Comparison of ENCODE assay signal across 8 cellular contexts in genomic region chr21:36385909-36386642, GRCh38. TPM values are rescaled to one million over a fixed set of nuclear protein-coding genes. Genes with fewer than 3 reads are reported as not detected.
DNase-seq lines count a peak whose midpoint lies in the region; ATAC-seq, FAIRE-seq and TF ChIP-seq lines count a peak whose summit lies in the region.

No MANE protein-coding gene starts in this region.

- H2AFZ ChIP-seq in GM12878 (ENCODE audit: control insufficient read depth, low read depth, low read length) = peak overlapping the region; percentile 68

- H3K4me1 ChIP-seq in BLaER1 (peaks cover 12% of the 10 kb centered on the region), GM12878 (ENCODE audit: control insufficient read depth, insufficient read depth, low read length) (no peaks in the 10 kb centered on the region; the same call in 1 of the 2 replicates), lung (ENCODE audit: control insufficient read depth in 2 of 2, insufficient read depth in 2 of 2, low read length in 2 of 2) (peaks cover 0 to 4% of the 10 kb centered on the region in 2 donors)

- peaks cover 41% of the 10 kb centered on the region for H3K36me3 ChIP-seq in BLaER1
- 0 out of 4 replicates have a peak, but pooled peaks cover 0 to 3% of the 10 kb centered on the region in 2 experiments for H3K36me3 ChIP-seq in GM12878 (ENCODE audit: control insufficient read depth in 2 of 2, insufficient read depth in 2 of 2, low read length in 1 of 2)
- no peaks in the 10 kb centered on the region for H3K36me3 ChIP-seq in lung (ENCODE audit: control insufficient read depth in 2 of 2, insufficient read depth in 2 of 2, low read length in 2 of 2)

- no peak for TF ChIP-seq POLR2A in GM12878 (IDR thresholded peaks at IDR 0.05; ENCODE audit: low read depth, low read length)
- TF ChIP-seq POLR2A in GM12891 (IDR thresholded peaks at IDR 0.05; ENCODE audit: low read depth, low read length) = no peak

- peak overlapping the region; percentile 93 for H3K4me2 ChIP-seq in BLaER1
- H3K4me2 ChIP-seq in GM12878 (ENCODE audit: control insufficient read depth, insufficient read depth) = peak overlapping the region; percentile 72

- CTCF ChIA-PET in GM12878 (lab: Yijun Ruan, JAX) = no interaction called here
- CTCF ChIA-PET in HEK293T (lab: Yijun Ruan, JAX) = interaction anchor here (0.6 kb wide), 1 partner anchor 20 kb away, joined by 4 read pairs; no protein-coding TSS in a partner anchor

- H4K20me1 ChIP-seq in BLaER1 = no peaks in the 10 kb centered on the region
- no peaks in the 10 kb centered on the region for H4K20me1 ChIP-seq in GM12878 (ENCODE audit: control insufficient read depth, insufficient read depth)

- SMC1A ChIA-PET in GM12878 (lab: Charles Lee; ENCODE audit: uncharacterized antibody, unreplicated experiment) = interaction anchor here (0.7 to 2.0 kb wide), 2 partner anchors 9 to 41 kb away, joined by 3 to 5 read pairs; no protein-coding TSS in a partner anchor

- H3K4me3 ChIP-seq in BLaER1 (peak overlapping the region; percentile 92), GM12878 (peak overlapping the region; percentile 90), lung (peak overlapping the region; percentile 54)

- RAD21 ChIA-PET in GM12878 (lab: Charles Lee; ENCODE audit: unreplicated experiment) = no interaction called here

- H3K9ac ChIP-seq in BLaER1 = peak overlapping the region; percentile 92
- H3K9ac ChIP-seq in GM12878 (ENCODE audit: control insufficient read depth, insufficient read depth, low read length) = peak overlapping the region; percentile 78

- peak overlapping the region; percentile 87 for H3K27ac ChIP-seq in BLaER1
- H3K27ac ChIP-seq in GM12878 (ENCODE audit: control insufficient read depth, insufficient read depth) = peak overlapping the region; percentile 55
- no peak overlapping the region for H3K27ac ChIP-seq in lung (ENCODE audit: low read depth in 1 of 2, low read length in 1 of 2)

- H3K9me3 ChIP-seq in BLaER1 (peaks cover 8% of the 10 kb centered on the region; the same call in 1 of the 2 replicates), GM12878 (replicated peaks; ENCODE audit: control insufficient read depth, insufficient read depth, low read length) (no peaks in the 10 kb centered on the region), lung (ENCODE audit: control insufficient read depth in 2 of 2, insufficient read depth in 1 of 2, low read length in 1 of 2) (no peaks in the 10 kb centered on the region)

- in situ Hi-C loops in GM12878 (cut with MboI) = no loop called here

- H3K79me2 ChIP-seq in GM12878 (ENCODE audit: control insufficient read depth, insufficient read depth, low read length) = peaks cover 4% of the 10 kb centered on the region; the same call in 1 of the 2 replicates

- intact Hi-C loops in GM12878 (cut with micrococcal nuclease; ENCODE audit: unreplicated experiment) = loop anchor here (5.0 kb wide), 1 partner anchor 234 kb away; no protein-coding TSS in a partner anchor

- DNase-seq in GM12878 (ENCODE audit: low read depth, low spot score) = no peak
- DNase-seq in lung (ENCODE audit: low spot score) = no peak
- no peak for DNase-seq in GM12891 (ENCODE audit: insufficient read length, low spot score)
- DNase-seq in HEK293T (ENCODE audit: extremely low spot score) = no peak
- no peak for DNase-seq in activated gamma-delta T cell (lab: John Stamatoyannopoulos, UW)

- TF ChIP-seq CTCF in GM12878 (IDR thresholded peaks at IDR 0.05 in 2 of 3, conservative IDR thresholded peaks at IDR 0.05 in 1 of 3; ENCODE audit: control insufficient read depth in 2 of 3, extremely low read depth in 1 of 3, insufficient read depth in 1 of 3, low read depth in 3 of 3, low read length in 3 of 3) (no peak), lung (IDR thresholded peaks at IDR 0.05; ENCODE audit: control extremely low read depth, extremely low read depth) (no peak)

- TSS peak; percentile 43 for BruUV-seq in GM12878 (replicated peaks; lab: Mats Ljungman, UMichigan)

- H3K27me3 ChIP-seq in BLaER1 (no peaks in the 10 kb centered on the region), GM12878 (replicated peaks in 1 of 2; ENCODE audit: control insufficient read depth in 2 of 2, insufficient read depth in 2 of 2, low read length in 1 of 2) (no peaks in the 10 kb centered on the region), lung (ENCODE audit: control insufficient read depth, insufficient read depth) (no peaks in the 10 kb centered on the region)

- POLR2A ChIA-PET in GM12878 (lab: Charles Lee) = interaction anchor here (0.5 to 1.7 kb wide), 2 partner anchors 53 to 63 kb away, joined by 3 to 4 read pairs; no protein-coding TSS in a partner anchor
- POLR2A ChIA-PET in HEK293T (lab: Yijun Ruan, JAX) = interaction anchor here (1.3 kb wide), 1 partner anchor 10 kb away, joined by 4 read pairs; no protein-coding TSS in a partner anchor

- no peak for TF ChIP-seq EP300 in GM12878 (IDR thresholded peaks at IDR 0.05; ENCODE audit: borderline replicate concordance in 1 of 2, control insufficient read depth in 1 of 2, low read depth in 2 of 2, low read length in 2 of 2)

- FAIRE-seq in GM12878 (lab: Jason Lieb, UNC) (no peak), GM12891 (lab: Jason Lieb, UNC) (no peak)

- ATAC-seq in HG02642 (IDR thresholded peaks at IDR 0.05; ENCODE audit: poor library complexity, unreplicated experiment) (peak; percentile 5), GM12878 (no peak), lung (ENCODE audit: insufficient read depth, low FRiP score) (no peak), GM18861 (IDR thresholded peaks at IDR 0.05; ENCODE audit: unreplicated experiment) (no peak)

- no peak for TF ChIP-seq RAD21 in GM12878 (IDR thresholded peaks at IDR 0.05; ENCODE audit: insufficient read depth, low read depth, low read length)

- 79% methylated on average over 23 of the region's 23 CpGs for WGBS in GM12878 (ENCODE audit: insufficient coverage, insufficient replicate concordance, low lambda C conversion rate, missing lambda C conversion rate)
- 71 to 73% methylated on average over 23 of the region's 23 CpGs for whole genome bisulfite sequencing in lung, 2 donors

TF ChIP-seq in GM12878, 131 proteins besides CTCF, POLR2A, EP300 and RAD21 (continues in another document):
- peak; percentile 85 for TF ChIP-seq MLLT1 (IDR thresholded peaks at IDR 0.05)

TF ChIP-seq in GM12891, 5 proteins besides CTCF, POLR2A, EP300 and RAD21:
- TF ChIP-seq POLR2AphosphoS5 (IDR thresholded peaks at IDR 0.05; ENCODE audit: low read depth, low read length) = no peak
- TF ChIP-seq POU2F2 (IDR thresholded peaks at IDR 0.05; ENCODE audit: low read depth, low read length) = no peak
- no peak for TF ChIP-seq TAF1 (IDR thresholded peaks at IDR 0.05; ENCODE audit: low read depth, low read length)
- TF ChIP-seq PAX5 (IDR thresholded peaks at IDR 0.05; ENCODE audit: insufficient read depth, low read length, severe bottlenecking) = no peak
- no peak for TF ChIP-seq SPI1 (IDR thresholded peaks at IDR 0.05; ENCODE audit: low read depth, low read length)
TF ChIP-seq in GM12891: peak in this region for 0.

TF ChIP-seq in HEK293T, 16 proteins besides CTCF, POLR2A, EP300 and RAD21:
- TF ChIP-seq ZNF384 (IDR thresholded peaks at IDR 0.05) (no peak), TARDBP (IDR thresholded peaks at IDR 0.05) (no peak), L3MBTL2 (conservative IDR thresholded peaks at IDR 0.05) (no peak), HDGF (IDR thresholded peaks at IDR 0.05; ENCODE audit: borderline replicate concordance) (no peak), BHLHE40 (IDR thresholded peaks at IDR 0.05; ENCODE audit: borderline replicate concordance) (no peak), LEF1 (IDR thresholded peaks at IDR 0.05; ENCODE audit: borderline replicate concordance) (no peak), NFRKB (IDR thresholded peaks at IDR 0.05) (no peak), PKNOX1 (IDR thresholded peaks at IDR 0.05) (no peak), FOXA1 (IDR thresholded peaks at IDR 0.05) (no peak), FOXK2 (IDR thresholded peaks at IDR 0.05) (no peak), SUZ12 (IDR thresholded peaks at IDR 0.05) (no peak), ELF4 (IDR thresholded peaks at IDR 0.05) (no peak), SP1 (IDR thresholded peaks at IDR 0.05) (no peak), ARNT (IDR thresholded peaks at IDR 0.05) (no peak), FOXM1 (IDR thresholded peaks at IDR 0.05; ENCODE audit: borderline replicate concordance) (no peak), CTBP1 (IDR thresholded peaks at IDR 0.05; ENCODE audit: borderline replicate concordance) (no peak)

RNA-seq across cellular contexts. Expression of gene CHAF1B, which starts 0.9 kb away (rescaled TPM):
- total RNA-seq in GM12878 (2013; cell fraction: nucleolus; rRNA removed) = 6.5 and 6.7 TPM in 2 replicates
- total RNA-seq in GM12878 (2014; rRNA removed) (12.8 and 13.7 TPM in 2 replicates), GM12878 (2014; rRNA removed; fragmentation: Illumina TruSeq; extraction: Trizol) (14.6 and 16.4 TPM in 2 replicates), GM12878 (2021) (24.8 TPM in 2 replicates), lung (1 to 10 TPM; 1.6 to 3.4 TPM)
- polyA plus RNA-seq in GM12878 (2011; ENCODE audit: low read depth) = 7.6 TPM
- polyA plus RNA-seq in GM12878 (2011; rRNA removed) (13.6 and 18.2 TPM in 2 replicates), GM12878 (2014; fragmentation: Illumina TruSeq; extraction: Trizol) (18.8 and 21.4 TPM in 2 replicates), GM12878 (2014; fragmentation: Nextera tagmentation; extraction: Ambion mirVana) (1 to 10 TPM; 5.9 TPM), GM12878 (2014; rRNA removed) (15.1 and 15.2 TPM in 2 replicates), GM12878 (2016; fragmentation: Nextera tagmentation; extraction: Ambion mirVana) (10 to 100 TPM; 31.4 to 31.5 TPM), lung (1 to 10 TPM; 1.3 to 1.6 TPM)
- 12.2 and 12.9 TPM in 2 replicates for polyA plus RNA-seq in GM12878 (2011; cell fraction: cytosol; rRNA removed)
- polyA plus RNA-seq in GM12878 (2011; cell fraction: nucleus; rRNA removed) = 8.2 and 13.0 TPM in 2 replicates
- 7.7 and 8.2 TPM in 2 replicates for polyA plus RNA-seq in GM12878 (2012)
- polyA minus RNA-seq in GM12878 (2011; rRNA and poly(A)+ RNA removed) = 10.4 and 11.1 TPM in 2 replicates
- 7.6 and 9.8 TPM in 2 replicates for polyA minus RNA-seq in GM12878 (2011; cell fraction: cytosol; rRNA and poly(A)+ RNA removed)
- polyA minus RNA-seq in GM12878 (2011; cell fraction: nucleus; rRNA and poly(A)+ RNA removed) = 2.8 and 7.1 TPM in 2 replicates
- 8.6 TPM for polyA plus RNA-seq in GM12891 (2012; ENCODE audit: low read depth, missing spikeins)

Comparison
In these comparisons a context has a peak if more than half of its experiments do, and no peak if none do; other contexts are left out.
1. H3K27ac ChIP-seq: peak in BLaER1 (single experiment) and GM12878 (single experiment); none in lung (0 of 2).
2. Peak in every context shown above with its lines, with median percentiles within 50 percentile points of each other: H3K4me3 ChIP-seq.